1 cellular context compared by ENCODE assay signal in genomic region chr5:51661646-51662265, GRCh38.
TF ChIP-seq lines count a peak whose summit lies in the region.

No MANE protein-coding gene starts in this region.

TF ChIP-seq in neural cell, 6 proteins besides CTCF, POLR2A, EP300 and RAD21 (continued from another document):
- TF ChIP-seq REST (IDR thresholded peaks at IDR 0.05; ENCODE audit: borderline replicate concordance), result no peak
- no peak for TF ChIP-seq MXI1 (conservative IDR thresholded peaks at IDR 0.05; ENCODE audit: poor library complexity, severe bottlenecking)
TF ChIP-seq in neural cell: peak in this region for 0.
